8 cellular contexts compared by ENCODE assay signal in genomic region chr10:38403347-38404117, GRCh38.
DNase-seq lines count a peak whose midpoint lies in the region; ATAC-seq and TF ChIP-seq lines count a peak whose summit lies in the region.
"Not testable (repeated sequence)": the region's sequence is repeated elsewhere in the genome, so short reads cannot be mapped to it uniquely, and the experiment has no call there.

No MANE protein-coding gene starts in this region.

- H3K4me2 ChIP-seq in Karpas-422 (ENCODE audit: low read depth, low read length, poor library complexity, severe bottlenecking) = peak overlapping the region; percentile 66

- POLR2A ChIA-PET in CD8-positive, alpha-beta memory T cell (lab: Charles Lee) = interaction anchor here (0.7 to 1.8 kb wide), 3 partner anchors 427 to 546 kb away, joined by 3 to 5 read pairs (median 4); partner anchors contain the start of genes ZNF248 and ZNF25
- POLR2A ChIA-PET in activated CD4-positive, alpha-beta T cell treated with anti-CD3 and anti-CD28 coated beads, Interleukin-2, amount 10 ng/mL, durations not matched to agents 7 days and 5 days (lab: Charles Lee) = not testable (repeated sequence)

- TF ChIP-seq POLR2A in right lobe of liver (IDR thresholded peaks at IDR 0.05); prostate gland (IDR thresholded peaks at IDR 0.05); transverse colon (IDR thresholded peaks at IDR 0.05): not testable (repeated sequence)

- not testable (repeated sequence) for TF ChIP-seq EP300 in transverse colon (IDR thresholded peaks at IDR 0.05; ENCODE audit: low read depth)

- not testable (repeated sequence) for H3K27me3 ChIP-seq in CD8-positive, alpha-beta memory T cell (ENCODE audit: insufficient read depth, low read length, poor library complexity, severe bottlenecking); Karpas-422 (ENCODE audit: low read length); brain microvascular endothelial cell (replicated peaks); right lobe of liver; prostate gland (replicated peaks; ENCODE audit: insufficient read depth); transverse colon

- CTCF ChIA-PET in CD8-positive, alpha-beta memory T cell (lab: Charles Lee) = not testable (repeated sequence)
- CTCF ChIA-PET in activated CD4-positive, alpha-beta T cell treated with anti-CD3 and anti-CD28 coated beads, Interleukin-2, amount 10 ng/mL, durations not matched to agents 7 days and 5 days (lab: Charles Lee) = interaction anchor here (2.0 kb wide), 1 partner anchor 427 kb away, joined by 6 read pairs; the partner anchor contains the start of gene ZNF25

- H3K9me2 ChIP-seq in Karpas-422 (replicated peaks; ENCODE audit: insufficient read depth, low read length) = not testable (repeated sequence)

- not testable (repeated sequence) for H3K36me3 ChIP-seq in CD8-positive, alpha-beta memory T cell (ENCODE audit: insufficient read depth, low read length); Karpas-422 (ENCODE audit: insufficient read depth, low read length); brain microvascular endothelial cell (replicated peaks); right lobe of liver; prostate gland; transverse colon

- H3K9ac ChIP-seq in Karpas-422 (ENCODE audit: low read length) = peak overlapping the region; percentile 77

- peak overlapping the region; percentile 63 for H3K4me3 ChIP-seq in CD8-positive, alpha-beta memory T cell (ENCODE audit: low read length)
- peak overlapping the region; percentile 72 for H3K4me3 ChIP-seq in Karpas-422 (ENCODE audit: low read length)
- peak overlapping the region; percentile 56 for H3K4me3 ChIP-seq in brain microvascular endothelial cell (ENCODE audit: low read depth, low read length)
- H3K4me3 ChIP-seq in fibroblast of mammary gland (ENCODE audit: control insufficient read depth, low read depth, low read length) = peak overlapping the region; percentile 53
- H3K4me3 ChIP-seq in right lobe of liver = peak overlapping the region; percentile 37 to 78 (median 48)
- peak overlapping the region; percentile 41 to 42 for H3K4me3 ChIP-seq in prostate gland
- peak overlapping the region in 3 of 4 donors; percentile 38 to 53 (median 52) for H3K4me3 ChIP-seq in transverse colon

- not testable (repeated sequence) for H3K4me1 ChIP-seq in CD8-positive, alpha-beta memory T cell (ENCODE audit: insufficient read depth, low read length); Karpas-422 (ENCODE audit: low read length); right lobe of liver; prostate gland (replicated peaks)
- peaks cover 0 to 12% (median 0%) of the 10 kb centered on the region in 4 donors for H3K4me1 ChIP-seq in transverse colon

- H3K36me3 Mint-ChIP-seq in CD8-positive, alpha-beta memory T cell; activated CD4-positive, alpha-beta T cell treated with anti-CD3 and anti-CD28 coated beads, Interleukin-2, amount 10 ng/mL, durations not matched to agents 7 days and 5 days (ENCODE audit: low read depth): not testable (repeated sequence)

- H3K27me3 Mint-ChIP-seq in CD8-positive, alpha-beta memory T cell; activated CD4-positive, alpha-beta T cell treated with anti-CD3 and anti-CD28 coated beads, Interleukin-2, amount 10 ng/mL, durations not matched to agents 7 days and 5 days: not testable (repeated sequence)

- H4K20me1 ChIP-seq in Karpas-422 (ENCODE audit: insufficient read depth, low read depth, low read length) = not testable (repeated sequence)

- TF ChIP-seq CTCF in brain microvascular endothelial cell (IDR thresholded peaks at IDR 0.05; ENCODE audit: low read depth, low read length, missing control alignments); fibroblast of mammary gland (conservative IDR thresholded peaks at IDR 0.05; ENCODE audit: control insufficient read depth, insufficient read depth, low read depth, low read length); right lobe of liver (IDR thresholded peaks at IDR 0.05): not testable (repeated sequence)
- TF ChIP-seq CTCF in prostate gland (IDR thresholded peaks at IDR 0.05) (peak in 2 of 4 experiments; percentile 10 to 24), transverse colon (IDR thresholded peaks at IDR 0.05) (peak in 2 of 5 experiments; percentile 31 to 39)

- not testable (repeated sequence) for H3K9me3 ChIP-seq in CD8-positive, alpha-beta memory T cell (ENCODE audit: low read length); Karpas-422 (ENCODE audit: low read length); right lobe of liver; prostate gland; transverse colon

- H2AFZ ChIP-seq in Karpas-422 (ENCODE audit: low read length) = 0 out of 2 replicates have a peak overlapping the region, but pooled peaks have one; percentile 43

- H3K27ac Mint-ChIP-seq in CD8-positive, alpha-beta memory T cell = peak overlapping the region; percentile 92 to 100 (median 99)
- H3K27ac Mint-ChIP-seq in activated CD4-positive, alpha-beta T cell treated with anti-CD3 and anti-CD28 coated beads, Interleukin-2, amount 10 ng/mL, durations not matched to agents 7 days and 5 days = peak overlapping the region; percentile 100

- H3K4me3 Mint-ChIP-seq in CD8-positive, alpha-beta memory T cell = peak overlapping the region; percentile 87 to 96 (median 93)
- H3K4me3 Mint-ChIP-seq in activated CD4-positive, alpha-beta T cell treated with anti-CD3 and anti-CD28 coated beads, Interleukin-2, amount 10 ng/mL, durations not matched to agents 7 days and 5 days = peak overlapping the region; percentile 88

- in situ Hi-C loops in brain microvascular endothelial cell (cut with HindIII; ENCODE audit: low pct_ligation_motif_present, low sequenced_read_pairs); transverse colon (cut with MboI; ENCODE audit: low pct_ligation_motif_present in 1 of 4, low pct_unique_long_range_greater_than_20kb in 1 of 4, low sequenced_read_pairs in 3 of 4): not testable (repeated sequence)

- not testable (repeated sequence) for H3K4me1 Mint-ChIP-seq in CD8-positive, alpha-beta memory T cell
- H3K4me1 Mint-ChIP-seq in activated CD4-positive, alpha-beta T cell treated with anti-CD3 and anti-CD28 coated beads, Interleukin-2, amount 10 ng/mL, durations not matched to agents 7 days and 5 days = peaks cover 14% of the 10 kb centered on the region

- 78% methylated on average over 22 of the region's 23 CpGs for WGBS in right lobe of liver (ENCODE audit: insufficient coverage, low coverage, low lambda C conversion rate, missing lambda C conversion rate)
- 76% methylated on average over 23 of the region's 23 CpGs for WGBS in prostate gland
- WGBS in transverse colon (ENCODE audit: low coverage in 1 of 2), 2 donors = 27 to 80% methylated on average over 4 to 23 of the region's 23 CpGs

- intact Hi-C loops in right lobe of liver (cut with DNase I); prostate gland (cut with DNase I); transverse colon (cut with DNase I; ENCODE audit: low total_unique reads): not testable (repeated sequence)

- H3K79me2 ChIP-seq in Karpas-422 (ENCODE audit: low read length) = peaks cover 13% of the 10 kb centered on the region

- not testable (repeated sequence) for ATAC-seq in right lobe of liver

- not testable (repeated sequence) for DNase-seq in CD8-positive, alpha-beta memory T cell; Karpas-422; activated CD4-positive, alpha-beta T cell treated with anti-CD3 and anti-CD28 coated beads, Interleukin-2, amount 10 ng/mL, durations not matched to agents 7 days and 5 days; brain microvascular endothelial cell; fibroblast of mammary gland (ENCODE audit: low read depth); right lobe of liver; prostate gland (ENCODE audit: low spot score); transverse colon

- not testable (repeated sequence) for H3K9me3 Mint-ChIP-seq in CD8-positive, alpha-beta memory T cell; activated CD4-positive, alpha-beta T cell treated with anti-CD3 and anti-CD28 coated beads, Interleukin-2, amount 10 ng/mL, durations not matched to agents 7 days and 5 days

- peak overlapping the region; percentile 90 for H3K27ac ChIP-seq in CD8-positive, alpha-beta memory T cell (ENCODE audit: low read depth, low read length)
- H3K27ac ChIP-seq in Karpas-422 (ENCODE audit: low read length) = peak overlapping the region; percentile 72
- H3K27ac ChIP-seq in brain microvascular endothelial cell = peak overlapping the region; percentile 88
- peak overlapping the region; percentile 73 to 86 (median 79) for H3K27ac ChIP-seq in right lobe of liver
- H3K27ac ChIP-seq in prostate gland = peak overlapping the region; percentile 91 to 95
- peak overlapping the region; percentile 87 to 97 (median 90) for H3K27ac ChIP-seq in transverse colon
